In the genomic region with DNA sequence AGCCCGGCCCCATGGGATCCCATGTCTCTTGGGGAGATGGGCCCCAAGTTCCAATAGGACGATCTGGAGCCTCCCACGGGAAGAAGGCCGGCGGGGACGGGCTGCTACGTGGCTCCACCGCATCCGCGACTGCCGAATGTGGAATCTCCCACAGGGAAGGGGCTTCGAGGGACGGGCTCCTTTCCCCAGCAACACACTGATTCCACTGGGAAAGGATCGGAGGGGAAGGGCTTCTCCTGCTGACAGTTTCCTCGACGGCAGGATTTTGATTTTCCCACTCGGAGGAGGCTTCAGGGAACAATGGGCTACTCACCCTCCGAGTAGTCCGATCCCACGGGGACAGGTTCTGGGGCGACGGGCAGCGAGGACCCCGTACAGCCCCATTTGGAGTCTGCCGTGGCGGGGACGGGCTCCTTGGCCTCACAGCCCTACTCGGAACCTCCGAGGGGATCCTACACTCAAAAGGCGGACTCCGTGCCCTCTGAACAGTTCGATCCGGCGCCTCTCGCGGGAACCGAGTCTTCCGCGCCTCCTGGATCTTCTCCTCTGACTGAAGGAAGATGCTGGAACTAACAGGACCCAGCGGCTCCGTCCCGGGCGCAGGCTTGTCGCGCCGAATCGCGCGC, we compare ENCODE assay signal across 7 cellular contexts. TPM values are rescaled to one million over a fixed set of nuclear protein-coding genes. Genes with fewer than 3 reads are reported as not detected.
DNase-seq lines count a peak whose midpoint lies in the region; ATAC-seq lines count a peak whose summit lies in the region.
"Had no signal": no experiment of that assay in that cellular context is flagged by ENCODE, and none has a peak within 500 bp of the region (broad histone marks: within the 10 kb centered on the region; RNA-seq: fewer than 3 reads in every experiment).

No MANE protein-coding gene starts in this region.

- H3K4me2 ChIP-seq in skeletal muscle satellite cell (ENCODE audit: low read length), result peak overlapping the region; percentile 68

- H3K36me3 ChIP-seq in effector memory CD4-positive, alpha-beta T cell (ENCODE audit: control insufficient read depth, insufficient read depth, low read length), result no peaks in the 10 kb centered on the region
- H3K36me3 ChIP-seq in skeletal muscle satellite cell (ENCODE audit: insufficient read depth, low read length), result no peaks in the 10 kb centered on the region

- H3K9me3 ChIP-seq in effector memory CD4-positive, alpha-beta T cell (ENCODE audit: control insufficient read depth, low read length), result no peaks in the 10 kb centered on the region
- H3K9me3 ChIP-seq in skeletal muscle satellite cell (replicated peaks; ENCODE audit: low read length), result no peaks in the 10 kb centered on the region

- no peak for ATAC-seq in GM19455 (IDR thresholded peaks at IDR 0.05; ENCODE audit: unreplicated experiment)

- DNase-seq in DMS79 treated with DMSO at 0.1 percent for 48 hours (lab: John Stamatoyannopoulos, UW) (peak; percentile 4), DMS79 (lab: John Stamatoyannopoulos, UW) (no peak), SHP77 treated with DMSO at 0.1 percent for 48 hours (lab: John Stamatoyannopoulos, UW) (no peak)
- DNase-seq in effector memory CD4-positive, alpha-beta T cell, result no peak

- peak overlapping the region; percentile 57 for H3K9ac ChIP-seq in skeletal muscle satellite cell (ENCODE audit: low read depth, low read length)

- no peak overlapping the region for H3K27ac ChIP-seq in effector memory CD4-positive, alpha-beta T cell (ENCODE audit: insufficient read depth, low read length, poor library complexity, severe bottlenecking)
- H3K27ac ChIP-seq: 22Rv1 had no signal

- H3K27me3 ChIP-seq in effector memory CD4-positive, alpha-beta T cell (replicated peaks; ENCODE audit: control insufficient read depth, insufficient read depth, low read length, poor library complexity, severe bottlenecking), result no peaks in the 10 kb centered on the region
- H3K27me3 ChIP-seq in skeletal muscle satellite cell (ENCODE audit: control insufficient read depth, insufficient read depth, low read length), result peaks cover 6% of the 10 kb centered on the region

- peak overlapping the region; percentile 87 for H3K4me3 ChIP-seq in effector memory CD4-positive, alpha-beta T cell (ENCODE audit: insufficient read depth, low read depth, low read length, poor library complexity, severe bottlenecking)
- peak overlapping the region; percentile 67 for H3K4me3 ChIP-seq in skeletal muscle satellite cell (ENCODE audit: low read length)

- H3K4me1 ChIP-seq in effector memory CD4-positive, alpha-beta T cell (ENCODE audit: control insufficient read depth, insufficient read depth, low read length, poor library complexity, severe bottlenecking), result peaks cover 44% of the 10 kb centered on the region
- peaks cover 36% of the 10 kb centered on the region for H3K4me1 ChIP-seq in skeletal muscle satellite cell (ENCODE audit: control insufficient read depth, insufficient read depth, low read length)

RNA-seq across cellular contexts. Expression of a gene that starts 1.3 kb away (rescaled TPM):
- total RNA-seq in skeletal muscle satellite cell (2012; rRNA removed), result 0.87 and 1.5 TPM in 2 replicates

RNA-seq across cellular contexts. Expression of a gene that starts 3.9 kb away (rescaled TPM):
- not detected in 2 replicates for total RNA-seq in skeletal muscle satellite cell (2012; rRNA removed)

RNA-seq across cellular contexts. Expression of a gene that starts 10.3 kb away (rescaled TPM):
- total RNA-seq in skeletal muscle satellite cell (2012; rRNA removed), result 2.0 and 6.3 TPM in 2 replicates

RNA-seq across cellular contexts. Expression of a gene that starts 10.5 kb away (rescaled TPM):
- not detected in 2 replicates for total RNA-seq in skeletal muscle satellite cell (2012; rRNA removed)

RNA-seq across cellular contexts. Expression of a gene that starts 45.7 kb away (rescaled TPM):
- 2.2 and 3.5 TPM in 2 replicates for total RNA-seq in skeletal muscle satellite cell (2012; rRNA removed)
